In the genomic region with DNA sequence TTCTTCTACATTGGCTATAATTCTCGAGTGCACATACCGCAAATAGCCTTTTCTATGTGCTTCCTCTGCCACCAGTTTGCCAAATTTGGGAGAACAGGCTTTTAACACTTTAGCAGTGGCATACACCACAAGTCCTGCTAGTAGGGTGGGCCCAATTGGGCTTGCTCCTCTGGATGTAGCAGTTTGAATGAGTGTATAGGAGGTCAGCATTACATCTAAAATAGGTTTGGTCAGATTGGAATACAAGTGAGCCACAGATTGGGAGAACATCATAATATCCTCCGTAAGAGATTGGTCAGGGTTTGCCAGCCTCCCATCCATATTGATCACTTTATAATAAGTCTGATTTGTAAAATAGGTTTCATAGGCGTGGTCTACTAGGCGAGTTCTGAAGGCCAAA, we compare ENCODE assay signal across 8 cellular contexts. TPM values are rescaled to one million over a fixed set of nuclear protein-coding genes. Genes with fewer than 3 reads are reported as not detected.
DNase-seq lines count a peak whose midpoint lies in the region; ATAC-seq and TF ChIP-seq lines count a peak whose summit lies in the region.
"Had no signal": no experiment of that assay in that cellular context is flagged by ENCODE, and none has a peak within 500 bp of the region (broad histone marks: within the 10 kb centered on the region; RNA-seq: fewer than 3 reads in every experiment).

No MANE protein-coding gene starts in this region.

- H3K9me3 ChIP-seq in OCI-LY1 (ENCODE audit: low read length) (no peaks in the 10 kb centered on the region), gastroesophageal sphincter (no peaks in the 10 kb centered on the region)

- H3K27ac ChIP-seq in OCI-LY1 (ENCODE audit: low read depth, low read length, poor library complexity, severe bottlenecking): peak overlapping the region; percentile 96
- H3K27ac ChIP-seq in gastroesophageal sphincter: peak overlapping the region; percentile 70 to 82 (median 78)
- H3K27ac ChIP-seq in skin epidermis: peak overlapping the region in 10 of 21 experiments; percentile 34 to 87 (median 78)

- TF ChIP-seq POLR2A in gastroesophageal sphincter (IDR thresholded peaks at IDR 0.05): no peak

- H3K4me3 ChIP-seq in OCI-LY1 (ENCODE audit: low read depth, low read length, poor library complexity, severe bottlenecking): peak overlapping the region; percentile 65
- peak overlapping the region; percentile 59 to 97 for H3K4me3 ChIP-seq in gastroesophageal sphincter
- peak overlapping the region; percentile 6 to 48 (median 35) for H3K4me3 ChIP-seq in skin epidermis

- DNase-seq in G401 (ENCODE audit: low spot score) (peak; percentile 68), NCI-H1105 treated with DMSO at 0.1 percent for 48 hours (lab: John Stamatoyannopoulos, UW) (no peak)
- DNase-seq: NCI-H146 had no signal

- H3K4me1 ChIP-seq in OCI-LY1 (ENCODE audit: insufficient read depth, low read length, severe bottlenecking) (peaks cover 82% of the 10 kb centered on the region), gastroesophageal sphincter (peaks cover 3 to 42% (median 4%) of the 10 kb centered on the region in 3 donors)

- peak overlapping the region; percentile 89 for H3K4me2 ChIP-seq in OCI-LY1 (ENCODE audit: low read length)

- no peak overlapping the region for H2AFZ ChIP-seq in OCI-LY1 (ENCODE audit: low read length)

- H3K27me3 ChIP-seq in OCI-LY1 (ENCODE audit: insufficient read depth, low read length) (no peaks in the 10 kb centered on the region), gastroesophageal sphincter (no peaks in the 10 kb centered on the region)

- TF ChIP-seq EP300 in gastroesophageal sphincter (IDR thresholded peaks at IDR 0.05): no peak

- H3F3A ChIP-seq in OCI-LY1 (ENCODE audit: insufficient read depth, low read length): peaks cover 7% of the 10 kb centered on the region; the same call in 1 of the 2 replicates

- ATAC-seq in gastroesophageal sphincter (no peak), HG03460 (IDR thresholded peaks at IDR 0.05; ENCODE audit: unreplicated experiment) (no peak), GM21786 (IDR thresholded peaks at IDR 0.05; ENCODE audit: unreplicated experiment) (no peak)

- peak overlapping the region; percentile 71 for H3K9ac ChIP-seq in OCI-LY1 (ENCODE audit: low read length)

- 10 to 45% methylated on average over 2 to 5 of the region's 5 CpGs for WGBS in gastroesophageal sphincter (ENCODE audit: low coverage in 1 of 2), 2 donors

- peaks cover 20% of the 10 kb centered on the region; the same call in 1 of the 2 replicates for H3K79me2 ChIP-seq in OCI-LY1 (ENCODE audit: insufficient read depth, low read length)

- no peaks in the 10 kb centered on the region for H3K36me3 ChIP-seq in OCI-LY1 (ENCODE audit: insufficient read depth, low read length)
- no peaks in the 10 kb centered on the region for H3K36me3 ChIP-seq in gastroesophageal sphincter

- no peak for TF ChIP-seq CTCF in OCI-LY1 (IDR thresholded peaks at IDR 0.05; ENCODE audit: low read length)
- no peak for TF ChIP-seq CTCF in gastroesophageal sphincter (IDR thresholded peaks at IDR 0.05)

- H4K20me1 ChIP-seq in OCI-LY1 (ENCODE audit: insufficient read depth, low read length): no peaks in the 10 kb centered on the region

- in situ Hi-C loops in G401 (cut with HindIII; ENCODE audit: low sequenced_read_pairs): no loop called here

- no peaks in the 10 kb centered on the region for H3K9me2 ChIP-seq in OCI-LY1 (ENCODE audit: low read depth, low read length)

RNA-seq across cellular contexts. Expression of gene ABCD2, which starts 0.9 kb away (rescaled TPM):
- total RNA-seq in G401 (2014; rRNA removed; shearing (Covaris generic)): not detected in 2 replicates
- total RNA-seq in gastroesophageal sphincter: 1 to 10 TPM in 3 of 4 donors, under 1 TPM in 1; 0.35 to 2.6 (median 1.7) TPM
